In genomic region chr17:35164716-35165115, GRCh38 we compare ENCODE assay signal across 1 cellular context.
TF ChIP-seq lines count a peak whose summit lies in the region.

No MANE protein-coding gene starts in this region.

TF ChIP-seq in HEK293, 187 proteins besides CTCF, POLR2A, EP300 and RAD21:
- TF ChIP-seq ZIC2 (tag by site-specific recombination; IDR thresholded peaks at IDR 0.05) (peak; percentile 37), RBAK (tag by site-specific recombination; IDR thresholded peaks at IDR 0.05) (no peak)
TF ChIP-seq in HEK293: peak in this region for 1.
